In genomic region chr1:156690673-156691032, GRCh38 we compare ENCODE assay signal across 25 cellular contexts. TPM values are rescaled to one million over a fixed set of nuclear protein-coding genes. Genes with fewer than 3 reads are reported as not detected.
DNase-seq lines count a peak whose midpoint lies in the region; ATAC-seq and TF ChIP-seq lines count a peak whose summit lies in the region.
"Had no signal": no experiment of that assay in that cellular context is flagged by ENCODE, and none has a peak within 500 bp of the region (broad histone marks: within the 10 kb centered on the region; RNA-seq: fewer than 3 reads in every experiment).

No MANE protein-coding gene starts in this region.

- intact Hi-C loops in PC-3 (cut with micrococcal nuclease), result no loop called here

- CTCF ChIA-PET in RWPE1 (lab: Yijun Ruan, JAX) (interaction anchor here (0.6 to 9.5 kb wide), 8 partner anchors 13 to 167 kb away, joined by 3 to 225 read pairs (median 6); partner anchors contain the start of genes CRABP2, HAPLN2, ISG20L2 and METTL25B), PC-3 (lab: Charles Lee) (interaction anchor here (1.0 to 3.8 kb wide), 7 partner anchors 16 to 196 kb away, joined by 3 to 106 read pairs (median 16); partner anchors contain the start of genes CRABP2, ISG20L2 and METTL25B)

- TF ChIP-seq CTCF in RWPE1 (conservative IDR thresholded peaks at IDR 0.05; ENCODE audit: low read depth), result no peak
- TF ChIP-seq CTCF in foreskin keratinocyte (conservative IDR thresholded peaks at IDR 0.05), result no peak
- no peak for TF ChIP-seq CTCF in neural progenitor cell (IDR thresholded peaks at IDR 0.05)
- TF ChIP-seq CTCF in GM13977 (IDR thresholded peaks at IDR 0.05; ENCODE audit: extremely low read depth, insufficient read depth, missing control alignments), result no peak
- no peak for TF ChIP-seq CTCF in PC-3 (conservative IDR thresholded peaks at IDR 0.05; ENCODE audit: low read depth, low read length)

- H3K36me3 ChIP-seq in neural progenitor cell (no peaks in the 10 kb centered on the region), PC-3 (ENCODE audit: low read depth, low read length) (no peaks in the 10 kb centered on the region)
- H3K36me3 ChIP-seq: BE2C, stomach, tibial nerve, WERI-Rb-1 had no signal

- peaks cover 8% of the 10 kb centered on the region for H3K27me3 ChIP-seq in foreskin keratinocyte
- H3K27me3 ChIP-seq in neural progenitor cell, result peaks cover 15% of the 10 kb centered on the region
- no peaks in the 10 kb centered on the region for H3K27me3 ChIP-seq in PC-3 (ENCODE audit: low read length)
- H3K27me3 ChIP-seq: BE2C had no signal

- BruUV-seq in PC-3 (replicated peaks; lab: Mats Ljungman, UMichigan), result no TSS peak

- H3K4me2 ChIP-seq in neural progenitor cell, result peak overlapping the region; percentile 84
- no peak overlapping the region for H3K4me2 ChIP-seq in PC-3 (ENCODE audit: low read length)

- POLR2A ChIA-PET in RWPE1 (lab: Yijun Ruan, JAX; ENCODE audit: low non-redundant PET), result interaction anchor here (2.4 kb wide), 1 partner anchor 35 kb away, joined by 10 read pairs; no protein-coding TSS in a partner anchor
- POLR2A ChIA-PET in PC-3 (lab: Charles Lee; ENCODE audit: unreplicated experiment), result interaction anchor here (0.5 to 2.1 kb wide), 4 partner anchors 14 to 66 kb away, joined by 4 to 18 read pairs (median 8); partner anchors contain the start of gene CRABP2

- H3K27ac ChIP-seq in RWPE1 (peak overlapping the region; percentile 82), foreskin keratinocyte (peak overlapping the region; percentile 55), neural progenitor cell (no peak overlapping the region), PC-3 (ENCODE audit: low read length) (no peak overlapping the region)
- H3K27ac ChIP-seq: stomach, tibial nerve had no signal

- peak overlapping the region; percentile 78 for H3K4me3 Mint-ChIP-seq in neural progenitor cell
- H3K4me3 Mint-ChIP-seq: activated CD8-positive, alpha-beta memory T cell treated with anti-CD3 and anti-CD28 coated beads, Interleukin-2, amount 10 ng/mL, durations not matched to agents 7 days and 5 days; activated naive CD4-positive, alpha-beta T cell treated with anti-CD3 and anti-CD28 coated beads, Interleukin-2, amount 10 ng/mL, durations not matched to agents 7 days and 5 days; naive thymus-derived CD8-positive, alpha-beta T cell had no signal

- peaks cover 36% of the 10 kb centered on the region for H3K4me1 ChIP-seq in foreskin keratinocyte
- peaks cover 53% of the 10 kb centered on the region for H3K4me1 ChIP-seq in neural progenitor cell
- H3K4me1 ChIP-seq in PC-3 (ENCODE audit: insufficient read depth, low read length), result peaks cover 60% of the 10 kb centered on the region

- H3K27ac Mint-ChIP-seq in neural progenitor cell, result peak overlapping the region; percentile 74
- H3K27ac Mint-ChIP-seq: activated CD8-positive, alpha-beta memory T cell treated with anti-CD3 and anti-CD28 coated beads, Interleukin-2, amount 10 ng/mL, durations not matched to agents 7 days and 5 days; activated naive CD4-positive, alpha-beta T cell treated with anti-CD3 and anti-CD28 coated beads, Interleukin-2, amount 10 ng/mL, durations not matched to agents 7 days and 5 days had no signal

- ATAC-seq in foreskin keratinocyte (no peak), HG03196 (IDR thresholded peaks at IDR 0.05; ENCODE audit: unreplicated experiment) (no peak), PC-3 (no peak)
- ATAC-seq: activated CD8-positive, alpha-beta memory T cell treated with anti-CD3 and anti-CD28 coated beads, Interleukin-2, amount 10 ng/mL, durations not matched to agents 7 days and 5 days; HepG2; naive thymus-derived CD8-positive, alpha-beta T cell had no signal

- H2AFZ ChIP-seq in neural progenitor cell (replicated peaks), result no peak overlapping the region
- H2AFZ ChIP-seq in PC-3 (ENCODE audit: low read length), result no peak overlapping the region

- H3K9me2 ChIP-seq in PC-3 (replicated peaks; ENCODE audit: low read length), result no peaks in the 10 kb centered on the region

- DNase-seq in CD1c-positive myeloid dendritic cell (ENCODE audit: extremely low spot score) (peak; percentile 42), RWPE1 (ENCODE audit: low spot score) (no peak), foreskin keratinocyte (no peak), neural progenitor cell (ENCODE audit: low spot score) (no peak), GM13977 (ENCODE audit: low spot score) (no peak), PC-3 (no peak)
- DNase-seq in stimulated activated CD4-positive, alpha-beta T cell treated with anti-CD3 and anti-CD28 coated beads, Interleukin-4, amount 100 ng/mL, for 24 hours, result no peak
- DNase-seq: activated CD4-positive, alpha-beta T cell treated with anti-CD3 and anti-CD28 coated beads, Interleukin-2, amount 50 U/mL, for 1 hour; activated CD8-positive, alpha-beta memory T cell treated with anti-CD3 and anti-CD28 coated beads, Interleukin-2, amount 10 ng/mL, durations not matched to agents 7 days and 5 days; activated naive CD4-positive, alpha-beta T cell treated with anti-CD3 and anti-CD28 coated beads, Interleukin-2, amount 10 ng/mL, durations not matched to agents 7 days and 5 days; amniotic stem cell; COR-L47; glutamatergic neuron; naive thymus-derived CD8-positive, alpha-beta T cell; NCI-H187; posterior cingulate gyrus; RPMI8226; stomach; WERI-Rb-1 had no signal

- H3K9ac ChIP-seq in neural progenitor cell (no peak overlapping the region), PC-3 (ENCODE audit: low read length) (no peak overlapping the region)

- H3K79me2 ChIP-seq in neural progenitor cell (ENCODE audit: low read depth) (no peaks in the 10 kb centered on the region), PC-3 (ENCODE audit: low read length) (no peaks in the 10 kb centered on the region)

- no peaks in the 10 kb centered on the region for H3K9me3 Mint-ChIP-seq in neural progenitor cell
- H3K9me3 Mint-ChIP-seq: activated naive CD4-positive, alpha-beta T cell treated with anti-CD3 and anti-CD28 coated beads, Interleukin-2, amount 10 ng/mL, durations not matched to agents 7 days and 5 days; naive thymus-derived CD8-positive, alpha-beta T cell had no signal

- no peaks in the 10 kb centered on the region for H4K20me1 ChIP-seq in neural progenitor cell (ENCODE audit: low read depth)
- H4K20me1 ChIP-seq in PC-3 (ENCODE audit: low read length), result no peaks in the 10 kb centered on the region

- H3F3A ChIP-seq in neural progenitor cell (ENCODE audit: low read depth) (peaks cover 52% of the 10 kb centered on the region), PC-3 (ENCODE audit: low read length, unreplicated experiment) (peaks cover 8% of the 10 kb centered on the region)

- in situ Hi-C loops in GM13977 (cut with MboI; ENCODE audit: low pct_unique_long_range_greater_than_20kb, low sequenced_read_pairs, unreplicated experiment), result no loop called here

- H3K9me3 ChIP-seq in neural progenitor cell (ENCODE audit: low read depth), result no peaks in the 10 kb centered on the region
- no peaks in the 10 kb centered on the region for H3K9me3 ChIP-seq in PC-3 (ENCODE audit: low read length)
- H3K9me3 ChIP-seq: BE2C, stomach, tibial nerve had no signal

- H3K4me3 ChIP-seq in neural progenitor cell (no peak overlapping the region), PC-3 (ENCODE audit: low read length) (no peak overlapping the region)
- H3K4me3 ChIP-seq: stomach, tibial nerve had no signal

- no peaks in the 10 kb centered on the region for H3K36me3 Mint-ChIP-seq in neural progenitor cell
- H3K36me3 Mint-ChIP-seq: activated CD8-positive, alpha-beta memory T cell treated with anti-CD3 and anti-CD28 coated beads, Interleukin-2, amount 10 ng/mL, durations not matched to agents 7 days and 5 days; activated naive CD4-positive, alpha-beta T cell treated with anti-CD3 and anti-CD28 coated beads, Interleukin-2, amount 10 ng/mL, durations not matched to agents 7 days and 5 days; naive thymus-derived CD8-positive, alpha-beta T cell had no signal

- H3K27me3 Mint-ChIP-seq in neural progenitor cell (ENCODE audit: insufficient read depth, low read depth), result peaks cover 13% of the 10 kb centered on the region

- H3K4me1 Mint-ChIP-seq in neural progenitor cell, result peaks cover 58% of the 10 kb centered on the region

RNA-seq across cellular contexts. Expression of gene NES, which starts 13.4 kb away (rescaled TPM):
- total RNA-seq in foreskin keratinocyte, result 0.04 and 0.14 TPM in 2 replicates
- 0.06 TPM in 2 replicates for polyA plus RNA-seq in foreskin keratinocyte
- total RNA-seq in neural progenitor cell (ENCODE audit: low replicate concordance), result 83.8 and 219 TPM in 2 replicates
- 58.2 and 70.0 TPM in 2 replicates for total RNA-seq in PC-3 (2014; rRNA removed)
- total RNA-seq: activated CD8-positive, alpha-beta memory T cell treated with anti-CD3 and anti-CD28 coated beads, Interleukin-2, amount 10 ng/mL, durations not matched to agents 7 days and 5 days; naive thymus-derived CD8-positive, alpha-beta T cell had no signal
- polyA plus RNA-seq: naive thymus-derived CD8-positive, alpha-beta T cell had no signal

RNA-seq across cellular contexts. Expression of gene CRABP2, which starts 14.7 kb away (rescaled TPM):
- total RNA-seq in foreskin keratinocyte (2.2 and 4.0 TPM in 2 replicates), neural progenitor cell (ENCODE audit: low replicate concordance) (110 and 156 TPM in 2 replicates), PC-3 (2014; rRNA removed) (120 and 150 TPM in 2 replicates)
- 4.6 and 8.4 TPM in 2 replicates for polyA plus RNA-seq in foreskin keratinocyte
- polyA plus RNA-seq: naive thymus-derived CD8-positive, alpha-beta T cell had no signal

RNA-seq across cellular contexts. Expression of gene METTL25B, which starts 37.6 kb away (rescaled TPM):
- total RNA-seq in foreskin keratinocyte, result 13.8 and 15.7 TPM in 2 replicates
- polyA plus RNA-seq in foreskin keratinocyte, result 19.7 TPM in 2 replicates
- total RNA-seq in neural progenitor cell (ENCODE audit: low replicate concordance), result 21.4 and 26.5 TPM in 2 replicates
- 10.4 and 14.6 TPM in 2 replicates for total RNA-seq in PC-3 (2014; rRNA removed)

RNA-seq across cellular contexts. Expression of gene ISG20L2, which starts 37.9 kb away (rescaled TPM):
- total RNA-seq in foreskin keratinocyte (31.7 and 32.0 TPM in 2 replicates), neural progenitor cell (ENCODE audit: low replicate concordance) (17.4 and 23.7 TPM in 2 replicates), PC-3 (2014; rRNA removed) (39.2 and 51.7 TPM in 2 replicates)
- polyA plus RNA-seq in foreskin keratinocyte, result 22.3 and 28.6 TPM in 2 replicates

RNA-seq across cellular contexts. Expression of gene BCAN, which starts 48.7 kb away (rescaled TPM):
- total RNA-seq in foreskin keratinocyte (not detected in 2 replicates), neural progenitor cell (ENCODE audit: low replicate concordance) (0.46 TPM in 1 of 2 replicates, not detected in the other), PC-3 (2014; rRNA removed) (not detected in 2 replicates)
- polyA plus RNA-seq in foreskin keratinocyte, result not detected in 2 replicates
- total RNA-seq: A673; HepG2; LHCN-M2; naive thymus-derived CD8-positive, alpha-beta T cell; tibial nerve had no signal
- polyA plus RNA-seq: HepG2; naive thymus-derived CD8-positive, alpha-beta T cell had no signal

Comparison
In these comparisons a context has a peak if more than half of its experiments do, and no peak if none do; other contexts are left out.
1. H3K27ac ChIP-seq: peak in RWPE1 (single experiment) and foreskin keratinocyte (single experiment); none in neural progenitor cell (single experiment) and PC-3 (single experiment).
2. RNA of gene NES, which starts 13.4 kb away (total RNA-seq): 83.8 to 219 TPM in neural progenitor cell and 58.2 to 70.0 TPM in PC-3; 0.04 to 0.14 TPM in foreskin keratinocyte; every median in the first group is over 10 times any median in the second.
3. RNA of gene CRABP2, which starts 14.7 kb away (total RNA-seq): 120 to 150 TPM in PC-3 and 110 to 156 TPM in neural progenitor cell; 2.2 to 4.0 TPM in foreskin keratinocyte; every median in the first group is over 10 times any median in the second.